1 cellular context compared by ENCODE assay signal in the genomic region with DNA sequence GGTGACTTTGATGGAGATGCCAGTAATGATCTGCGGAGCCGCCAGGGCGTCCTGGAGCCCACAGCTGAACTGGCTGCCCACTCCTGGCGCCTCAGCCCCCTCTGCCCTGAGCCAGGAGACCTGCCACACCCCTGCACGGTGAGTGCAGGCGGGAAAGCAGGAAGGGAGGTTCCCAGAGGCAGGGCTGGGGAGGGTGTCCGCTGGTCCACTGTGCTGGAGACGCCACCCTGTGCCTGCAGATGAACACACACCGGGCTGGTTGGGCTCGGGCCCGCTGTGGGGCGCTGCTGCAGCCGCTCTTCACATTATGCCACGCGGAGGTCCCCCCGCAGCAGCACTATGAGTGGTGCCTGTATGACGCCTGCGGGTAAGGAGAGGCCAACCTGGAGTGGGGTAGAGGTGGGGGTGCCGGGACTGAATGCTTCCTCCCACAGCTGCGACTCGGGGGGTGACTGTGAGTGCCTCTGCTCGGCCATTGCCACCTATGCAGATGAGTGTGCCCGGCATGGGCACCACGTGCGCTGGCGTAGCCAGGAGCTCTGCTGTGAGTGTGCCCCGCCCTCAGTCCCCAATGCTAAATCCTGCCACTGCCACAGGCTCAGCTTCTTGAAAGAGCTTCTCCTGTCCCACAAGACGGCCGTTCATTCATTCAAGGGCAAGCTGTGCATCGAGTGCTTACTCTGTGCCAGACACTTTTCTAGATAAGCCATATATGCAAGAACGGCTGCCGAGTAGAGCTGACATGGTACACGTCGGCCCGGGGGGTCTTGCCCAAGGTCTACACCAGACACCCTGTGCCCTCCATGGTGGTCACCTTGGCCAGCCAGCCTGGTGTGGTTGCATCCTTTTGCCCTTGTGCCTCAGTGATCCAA.
TF ChIP-seq lines count a peak whose summit lies in the region.

No MANE protein-coding gene starts in this region.

TF ChIP-seq in K562, 482 proteins besides CTCF, POLR2A, EP300 and RAD21 (continued from another document and continues in another):
- TF ChIP-seq, protein P1, sequence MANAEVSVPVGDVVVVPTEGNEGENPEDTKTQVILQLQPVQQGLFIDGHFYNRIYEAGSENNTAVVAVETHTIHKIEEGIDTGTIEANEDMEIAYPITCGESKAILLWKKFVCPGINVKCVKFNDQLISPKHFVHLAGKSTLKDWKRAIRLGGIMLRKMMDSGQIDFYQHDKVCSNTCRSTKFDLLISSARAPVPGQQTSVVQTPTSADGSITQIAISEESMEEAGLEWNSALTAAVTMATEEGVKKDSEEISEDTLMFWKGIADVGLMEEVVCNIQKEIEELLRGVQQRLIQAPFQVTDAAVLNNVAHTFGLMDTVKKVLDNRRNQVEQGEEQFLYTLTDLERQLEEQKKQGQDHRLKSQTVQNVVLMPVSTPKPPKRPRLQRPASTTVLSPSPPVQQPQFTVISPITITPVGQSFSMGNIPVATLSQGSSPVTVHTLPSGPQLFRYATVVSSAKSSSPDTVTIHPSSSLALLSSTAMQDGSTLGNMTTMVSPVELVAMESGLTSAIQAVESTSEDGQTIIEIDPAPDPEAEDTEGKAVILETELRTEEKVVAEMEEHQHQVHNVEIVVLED (CRISPR knock-in tag; IDR thresholded peaks at IDR 0.05), result no peak
- TF ChIP-seq, protein P2, sequence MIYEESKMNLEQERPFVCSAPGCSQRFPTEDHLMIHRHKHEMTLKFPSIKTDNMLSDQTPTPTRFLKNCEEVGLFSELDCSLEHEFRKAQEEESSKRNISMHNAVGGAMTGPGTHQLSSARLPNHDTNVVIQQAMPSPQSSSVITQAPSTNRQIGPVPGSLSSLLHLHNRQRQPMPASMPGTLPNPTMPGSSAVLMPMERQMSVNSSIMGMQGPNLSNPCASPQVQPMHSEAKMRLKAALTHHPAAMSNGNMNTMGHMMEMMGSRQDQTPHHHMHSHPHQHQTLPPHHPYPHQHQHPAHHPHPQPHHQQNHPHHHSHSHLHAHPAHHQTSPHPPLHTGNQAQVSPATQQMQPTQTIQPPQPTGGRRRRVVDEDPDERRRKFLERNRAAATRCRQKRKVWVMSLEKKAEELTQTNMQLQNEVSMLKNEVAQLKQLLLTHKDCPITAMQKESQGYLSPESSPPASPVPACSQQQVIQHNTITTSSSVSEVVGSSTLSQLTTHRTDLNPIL (CRISPR knock-in tag; IDR thresholded peaks at IDR 0.05), result no peak
- TF ChIP-seq RB1 (IDR thresholded peaks at IDR 0.05; ENCODE audit: low read depth) (peak; percentile 99), SIN3A (IDR thresholded peaks at IDR 0.05; ENCODE audit: borderline replicate concordance in 2 of 2, control insufficient read depth in 1 of 2, low read depth in 2 of 2, low read length in 2 of 2) (no peak), RCOR1 (IDR thresholded peaks at IDR 0.05; ENCODE audit: borderline replicate concordance in 1 of 2, low read depth in 2 of 2, low read length in 2 of 2) (peak in 1 of 2 experiments; percentile 75; a peak in 1 of 4 replicates), HOXB6 (CRISPR knock-in tag; IDR thresholded peaks at IDR 0.05; ENCODE audit: borderline replicate concordance) (no peak), JUN (IDR thresholded peaks at IDR 0.05; ENCODE audit: borderline replicate concordance, low read depth, low read length) (peak; percentile 44; the same call in 1 of the 2 replicates), JUN (CRISPR knock-in tag; IDR thresholded peaks at IDR 0.05; ENCODE audit: borderline replicate concordance) (no peak), RBM14 (IDR thresholded peaks at IDR 0.05; ENCODE audit: borderline replicate concordance, insufficient read depth, low read depth, low read length) (0 out of 2 replicates have a peak, but pooled peaks have one; percentile 54), RBM39 (optimal IDR thresholded peaks at IDR 0.05; ENCODE audit: low read depth, low read length) (peak; percentile 52), BHLHE40 (IDR thresholded peaks at IDR 0.05; ENCODE audit: low read length) (peak; percentile 41), CC2D1A (IDR thresholded peaks at IDR 0.05) (peak; percentile 44; the same call in 1 of the 2 replicates), MAX (CRISPR knock-in tag; IDR thresholded peaks at IDR 0.05) (peak; percentile 93), CBFA2T3 (IDR thresholded peaks at IDR 0.05) (no peak), IFI16 (CRISPR knock-in tag; IDR thresholded peaks at IDR 0.05) (no peak), NFIC (IDR thresholded peaks at IDR 0.05) (peak; percentile 41), TAF15 (IDR thresholded peaks at IDR 0.05; ENCODE audit: low read depth, low read length) (no peak), PHF8 (IDR thresholded peaks at IDR 0.05; ENCODE audit: borderline replicate concordance, low read length) (peak; percentile 17; the same call in 1 of the 2 replicates), POLR2H (tag; IDR thresholded peaks at IDR 0.05; ENCODE audit: low read depth) (no peak), ZNF41 (CRISPR knock-in tag; conservative IDR thresholded peaks at IDR 0.05) (no peak), CEBPG (CRISPR knock-in tag; IDR thresholded peaks at IDR 0.05) (peak; percentile 7; the same call in 1 of the 2 replicates), CEBPG (tag; conservative IDR thresholded peaks at IDR 0.05 in 1 of 2, IDR thresholded peaks at IDR 0.05 in 1 of 2) (no peak), SNAPC5 (CRISPR knock-in tag; IDR thresholded peaks at IDR 0.05) (no peak), ZC3H8 (IDR thresholded peaks at IDR 0.05) (no peak), ZBTB7A (IDR thresholded peaks at IDR 0.05; ENCODE audit: borderline replicate concordance, control insufficient read depth, low read depth, low read length) (peak; percentile 45; the same call in 1 of the 2 replicates), CREBBP (IDR thresholded peaks at IDR 0.05; ENCODE audit: low read depth, low read length) (no peak), ZNF133 (CRISPR knock-in tag; IDR thresholded peaks at IDR 0.05) (no peak), NELFE (IDR thresholded peaks at IDR 0.05; ENCODE audit: insufficient read depth, insufficient read length) (no peak), NONO (IDR thresholded peaks at IDR 0.05; ENCODE audit: low read depth in 2 of 2, low read length in 1 of 2) (peak in 1 of 2 experiments; percentile 71; a peak in 1 of 4 replicates), FOS (IDR thresholded peaks at IDR 0.05; ENCODE audit: extremely low read depth, insufficient read length) (no peak), SMARCA4 (IDR thresholded peaks at IDR 0.05) (no peak), HNRNPL (IDR thresholded peaks at IDR 0.05; ENCODE audit: low read depth, low read length) (peak; percentile 93), ZNF780A (CRISPR knock-in tag; IDR thresholded peaks at IDR 0.05) (no peak), ZNF384 (IDR thresholded peaks at IDR 0.05; ENCODE audit: low read depth, low read length) (0 out of 2 replicates have a peak, but pooled peaks have one; percentile 16), HDAC2 (IDR thresholded peaks at IDR 0.05) (peak; percentile 63; the same call in 1 of the 2 replicates), ZNF354B (CRISPR knock-in tag; IDR thresholded peaks at IDR 0.05) (no peak), ZNF134 (CRISPR knock-in tag; conservative IDR thresholded peaks at IDR 0.05) (no peak), POLR2B (IDR thresholded peaks at IDR 0.05; ENCODE audit: low read depth, partially characterized antibody) (no peak), ZNF444 (CRISPR knock-in tag; IDR thresholded peaks at IDR 0.05) (no peak), KLF13 (tag; IDR thresholded peaks at IDR 0.05; ENCODE audit: borderline replicate concordance, low read depth) (peak; percentile 78), ZNF143 (CRISPR knock-in tag; IDR thresholded peaks at IDR 0.05) (no peak)
- TF ChIP-seq, protein P3, sequence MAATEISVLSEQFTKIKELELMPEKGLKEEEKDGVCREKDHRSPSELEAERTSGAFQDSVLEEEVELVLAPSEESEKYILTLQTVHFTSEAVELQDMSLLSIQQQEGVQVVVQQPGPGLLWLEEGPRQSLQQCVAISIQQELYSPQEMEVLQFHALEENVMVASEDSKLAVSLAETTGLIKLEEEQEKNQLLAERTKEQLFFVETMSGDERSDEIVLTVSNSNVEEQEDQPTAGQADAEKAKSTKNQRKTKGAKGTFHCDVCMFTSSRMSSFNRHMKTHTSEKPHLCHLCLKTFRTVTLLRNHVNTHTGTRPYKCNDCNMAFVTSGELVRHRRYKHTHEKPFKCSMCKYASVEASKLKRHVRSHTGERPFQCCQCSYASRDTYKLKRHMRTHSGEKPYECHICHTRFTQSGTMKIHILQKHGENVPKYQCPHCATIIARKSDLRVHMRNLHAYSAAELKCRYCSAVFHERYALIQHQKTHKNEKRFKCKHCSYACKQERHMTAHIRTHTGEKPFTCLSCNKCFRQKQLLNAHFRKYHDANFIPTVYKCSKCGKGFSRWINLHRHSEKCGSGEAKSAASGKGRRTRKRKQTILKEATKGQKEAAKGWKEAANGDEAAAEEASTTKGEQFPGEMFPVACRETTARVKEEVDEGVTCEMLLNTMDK (IDR thresholded peaks at IDR 0.05; ENCODE audit: borderline replicate concordance, insufficient read depth, low read depth, low read length, poor library complexity, severe bottlenecking), result peak; percentile 67
- TF ChIP-seq, protein P4, sequence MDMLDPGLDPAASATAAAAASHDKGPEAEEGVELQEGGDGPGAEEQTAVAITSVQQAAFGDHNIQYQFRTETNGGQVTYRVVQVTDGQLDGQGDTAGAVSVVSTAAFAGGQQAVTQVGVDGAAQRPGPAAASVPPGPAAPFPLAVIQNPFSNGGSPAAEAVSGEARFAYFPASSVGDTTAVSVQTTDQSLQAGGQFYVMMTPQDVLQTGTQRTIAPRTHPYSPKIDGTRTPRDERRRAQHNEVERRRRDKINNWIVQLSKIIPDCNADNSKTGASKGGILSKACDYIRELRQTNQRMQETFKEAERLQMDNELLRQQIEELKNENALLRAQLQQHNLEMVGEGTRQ (CRISPR knock-in tag; IDR thresholded peaks at IDR 0.05), result no peak
- TF ChIP-seq, protein P5, sequence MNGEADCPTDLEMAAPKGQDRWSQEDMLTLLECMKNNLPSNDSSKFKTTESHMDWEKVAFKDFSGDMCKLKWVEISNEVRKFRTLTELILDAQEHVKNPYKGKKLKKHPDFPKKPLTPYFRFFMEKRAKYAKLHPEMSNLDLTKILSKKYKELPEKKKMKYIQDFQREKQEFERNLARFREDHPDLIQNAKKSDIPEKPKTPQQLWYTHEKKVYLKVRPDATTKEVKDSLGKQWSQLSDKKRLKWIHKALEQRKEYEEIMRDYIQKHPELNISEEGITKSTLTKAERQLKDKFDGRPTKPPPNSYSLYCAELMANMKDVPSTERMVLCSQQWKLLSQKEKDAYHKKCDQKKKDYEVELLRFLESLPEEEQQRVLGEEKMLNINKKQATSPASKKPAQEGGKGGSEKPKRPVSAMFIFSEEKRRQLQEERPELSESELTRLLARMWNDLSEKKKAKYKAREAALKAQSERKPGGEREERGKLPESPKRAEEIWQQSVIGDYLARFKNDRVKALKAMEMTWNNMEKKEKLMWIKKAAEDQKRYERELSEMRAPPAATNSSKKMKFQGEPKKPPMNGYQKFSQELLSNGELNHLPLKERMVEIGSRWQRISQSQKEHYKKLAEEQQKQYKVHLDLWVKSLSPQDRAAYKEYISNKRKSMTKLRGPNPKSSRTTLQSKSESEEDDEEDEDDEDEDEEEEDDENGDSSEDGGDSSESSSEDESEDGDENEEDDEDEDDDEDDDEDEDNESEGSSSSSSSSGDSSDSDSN (IDR thresholded peaks at IDR 0.05; ENCODE audit: borderline replicate concordance in 1 of 2, low read depth in 2 of 2, low read length in 2 of 2), result 0 out of 4 replicates have a peak, but pooled peaks of 1 of the 2 experiments have one; percentile 69
- TF ChIP-seq, protein P6, sequence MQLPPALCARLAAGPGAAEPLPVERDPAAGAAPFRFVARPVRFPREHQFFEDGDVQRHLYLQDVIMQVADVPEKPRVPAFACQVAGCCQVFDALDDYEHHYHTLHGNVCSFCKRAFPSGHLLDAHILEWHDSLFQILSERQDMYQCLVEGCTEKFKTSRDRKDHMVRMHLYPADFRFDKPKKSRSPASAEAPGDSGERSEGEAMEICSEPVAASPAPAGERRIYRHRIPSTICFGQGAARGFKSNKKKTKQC (CRISPR knock-in tag; IDR thresholded peaks at IDR 0.05), result peak; percentile 78
- TF ChIP-seq, protein P7, sequence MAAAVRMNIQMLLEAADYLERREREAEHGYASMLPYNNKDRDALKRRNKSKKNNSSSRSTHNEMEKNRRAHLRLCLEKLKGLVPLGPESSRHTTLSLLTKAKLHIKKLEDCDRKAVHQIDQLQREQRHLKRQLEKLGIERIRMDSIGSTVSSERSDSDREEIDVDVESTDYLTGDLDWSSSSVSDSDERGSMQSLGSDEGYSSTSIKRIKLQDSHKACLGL (CRISPR knock-in tag; IDR thresholded peaks at IDR 0.05; ENCODE audit: borderline replicate concordance, poor library complexity, severe bottlenecking), result no peak
- TF ChIP-seq, protein P8, sequence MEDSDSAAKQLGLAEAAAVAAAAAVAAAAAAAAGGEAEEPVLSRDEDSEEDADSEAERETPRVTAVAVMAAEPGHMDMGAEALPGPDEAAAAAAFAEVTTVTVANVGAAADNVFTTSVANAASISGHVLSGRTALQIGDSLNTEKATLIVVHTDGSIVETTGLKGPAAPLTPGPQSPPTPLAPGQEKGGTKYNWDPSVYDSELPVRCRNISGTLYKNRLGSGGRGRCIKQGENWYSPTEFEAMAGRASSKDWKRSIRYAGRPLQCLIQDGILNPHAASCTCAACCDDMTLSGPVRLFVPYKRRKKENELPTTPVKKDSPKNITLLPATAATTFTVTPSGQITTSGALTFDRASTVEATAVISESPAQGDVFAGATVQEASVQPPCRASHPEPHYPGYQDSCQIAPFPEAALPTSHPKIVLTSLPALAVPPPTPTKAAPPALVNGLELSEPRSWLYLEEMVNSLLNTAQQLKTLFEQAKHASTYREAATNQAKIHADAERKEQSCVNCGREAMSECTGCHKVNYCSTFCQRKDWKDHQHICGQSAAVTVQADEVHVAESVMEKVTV (CRISPR knock-in tag; IDR thresholded peaks at IDR 0.05), result peak; percentile 61
- TF ChIP-seq, protein P9, sequence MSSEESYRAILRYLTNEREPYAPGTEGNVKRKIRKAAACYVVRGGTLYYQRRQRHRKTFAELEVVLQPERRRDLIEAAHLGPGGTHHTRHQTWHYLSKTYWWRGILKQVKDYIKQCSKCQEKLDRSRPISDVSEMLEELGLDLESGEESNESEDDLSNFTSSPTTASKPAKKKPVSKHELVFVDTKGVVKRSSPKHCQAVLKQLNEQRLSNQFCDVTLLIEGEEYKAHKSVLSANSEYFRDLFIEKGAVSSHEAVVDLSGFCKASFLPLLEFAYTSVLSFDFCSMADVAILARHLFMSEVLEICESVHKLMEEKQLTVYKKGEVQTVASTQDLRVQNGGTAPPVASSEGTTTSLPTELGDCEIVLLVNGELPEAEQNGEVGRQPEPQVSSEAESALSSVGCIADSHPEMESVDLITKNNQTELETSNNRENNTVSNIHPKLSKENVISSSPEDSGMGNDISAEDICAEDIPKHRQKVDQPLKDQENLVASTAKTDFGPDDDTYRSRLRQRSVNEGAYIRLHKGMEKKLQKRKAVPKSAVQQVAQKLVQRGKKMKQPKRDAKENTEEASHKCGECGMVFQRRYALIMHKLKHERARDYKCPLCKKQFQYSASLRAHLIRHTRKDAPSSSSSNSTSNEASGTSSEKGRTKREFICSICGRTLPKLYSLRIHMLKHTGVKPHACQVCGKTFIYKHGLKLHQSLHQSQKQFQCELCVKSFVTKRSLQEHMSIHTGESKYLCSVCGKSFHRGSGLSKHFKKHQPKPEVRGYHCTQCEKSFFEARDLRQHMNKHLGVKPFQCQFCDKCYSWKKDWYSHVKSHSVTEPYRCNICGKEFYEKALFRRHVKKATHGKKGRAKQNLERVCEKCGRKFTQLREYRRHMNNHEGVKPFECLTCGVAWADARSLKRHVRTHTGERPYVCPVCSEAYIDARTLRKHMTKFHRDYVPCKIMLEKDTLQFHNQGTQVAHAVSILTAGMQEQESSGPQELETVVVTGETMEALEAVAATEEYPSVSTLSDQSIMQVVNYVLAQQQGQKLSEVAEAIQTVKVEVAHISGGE (CRISPR knock-in tag; IDR thresholded peaks at IDR 0.05), result no peak
